1 cellular context compared by ENCODE assay signal in genomic region chr3:46098319-46098761, GRCh38.
TF ChIP-seq lines count a peak whose summit lies in the region.

No MANE protein-coding gene starts in this region.

TF ChIP-seq in GM12878, 131 proteins besides CTCF, POLR2A, EP300 and RAD21 (continued from another document and continues in another):
- TF ChIP-seq NKRF (conservative IDR thresholded peaks at IDR 0.05) = no peak
- TF ChIP-seq BACH1 (IDR thresholded peaks at IDR 0.05; ENCODE audit: borderline replicate concordance) = peak; percentile 63; the same call in 1 of the 2 replicates
- no peak for TF ChIP-seq ATF3 (IDR thresholded peaks at IDR 0.05; ENCODE audit: borderline replicate concordance, extremely low read depth, low read depth, low read length)
- peak; percentile 93 for TF ChIP-seq TBL1XR1 (IDR thresholded peaks at IDR 0.05; ENCODE audit: low read depth, low read length)
- TF ChIP-seq CBFB (IDR thresholded peaks at IDR 0.05; ENCODE audit: low read depth) = peak; percentile 88
- TF ChIP-seq BCLAF1 (IDR thresholded peaks at IDR 0.05) = no peak
- no peak for TF ChIP-seq BRCA1 (IDR thresholded peaks at IDR 0.05; ENCODE audit: low read depth, low read length)
- no peak for TF ChIP-seq ZNF274 (IDR thresholded peaks at IDR 0.05; ENCODE audit: insufficient read depth, insufficient read length)
- peak; percentile 61; the same call in 1 of the 2 replicates for TF ChIP-seq GABPA (IDR thresholded peaks at IDR 0.05; ENCODE audit: low read depth)
- no peak for TF ChIP-seq HDGF (IDR thresholded peaks at IDR 0.05)
- TF ChIP-seq TCF3 (IDR thresholded peaks at IDR 0.05; ENCODE audit: borderline replicate concordance, insufficient read depth, low read depth, low read length) = no peak
- no peak for TF ChIP-seq MYB (IDR thresholded peaks at IDR 0.05; ENCODE audit: borderline replicate concordance, low read depth, low read length)
- peak; percentile 23; the same call in 1 of the 2 replicates for TF ChIP-seq ATF7 (IDR thresholded peaks at IDR 0.05; ENCODE audit: low read depth)
- TF ChIP-seq E2F8 (IDR thresholded peaks at IDR 0.05; ENCODE audit: low read depth, partially characterized antibody) = no peak
- TF ChIP-seq IRF5 (IDR thresholded peaks at IDR 0.05; ENCODE audit: borderline replicate concordance) = no peak
- TF ChIP-seq ZBTB40 (IDR thresholded peaks at IDR 0.05; ENCODE audit: borderline replicate concordance) = no peak
- no peak for TF ChIP-seq ZBTB4 (CRISPR knock-in tag; IDR thresholded peaks at IDR 0.05)
- no peak for TF ChIP-seq CEBPZ (IDR thresholded peaks at IDR 0.05; ENCODE audit: low read depth, low read length)
- TF ChIP-seq MTA3 (IDR thresholded peaks at IDR 0.05; ENCODE audit: borderline replicate concordance, low read length) = peak; percentile 87; the same call in 1 of the 2 replicates
- TF ChIP-seq FOS (IDR thresholded peaks at IDR 0.05; ENCODE audit: borderline replicate concordance, extremely low read depth, insufficient read length) = no peak
- TF ChIP-seq RELB (IDR thresholded peaks at IDR 0.05; ENCODE audit: low read depth) = peak; percentile 83
